30 cellular contexts compared by ENCODE assay signal in genomic region chr2:220174826-220175225, GRCh38.
"Had no signal": no experiment of that assay in that cellular context is flagged by ENCODE, and none has a peak within 500 bp of the region (broad histone marks: within the 10 kb centered on the region; RNA-seq: fewer than 3 reads in every experiment).

No MANE protein-coding gene starts in this region.

- ATAC-seq: activated CD4-positive, CD25-positive, alpha-beta regulatory T cell treated with anti-CD3 and anti-CD28 coated beads, Interleukin-2, amount 50 U/mL, for 24 hours; activated CD8-positive, alpha-beta T cell treated with anti-CD3 and anti-CD28 coated beads for 36 hours; activated T-cell treated with anti-CD3 and anti-CD28 coated beads, Interleukin-2, amount 50 U/mL, for 4 hours; activated T-helper 17 cell treated with anti-CD3 and anti-CD28 coated beads, Interleukin-2, amount 50 U/mL, for 72 hours; foreskin keratinocyte; gastrocnemius medialis; heart left ventricle; T-helper 17 cell had no signal

- H3K4me1 ChIP-seq: esophagus muscularis mucosa, foreskin keratinocyte, gastrocnemius medialis, heart left ventricle had no signal

- H3K27ac ChIP-seq: brain microvascular endothelial cell, coronary artery, dorsolateral prefrontal cortex, esophagus muscularis mucosa, foreskin keratinocyte, gastrocnemius medialis, heart left ventricle, WERI-Rb-1 had no signal

- H3K9me3 ChIP-seq: esophagus muscularis mucosa, gastrocnemius medialis, heart left ventricle had no signal

- H3K36me3 ChIP-seq: brain microvascular endothelial cell, esophagus muscularis mucosa, gastrocnemius medialis, heart left ventricle, WERI-Rb-1 had no signal

- FAIRE-seq: astrocyte, bronchial epithelial cell had no signal

- H3K27me3 ChIP-seq: brain microvascular endothelial cell, dorsolateral prefrontal cortex, esophagus muscularis mucosa, foreskin keratinocyte, gastrocnemius medialis, heart left ventricle had no signal

- DNase-seq: activated B cell treated with CpG ODN at 0.5 μM for 24 hours; activated CD4-positive, alpha-beta T cell treated with anti-CD3 and anti-CD28 coated beads for 48 hours; activated CD4-positive, alpha-beta T cell treated with anti-CD3 and anti-CD28 coated beads, Interleukin-2, amount 50 U/mL, for 1 hour; activated CD4-positive, alpha-beta T cell treated with anti-CD3 and anti-CD28 coated beads, Interleukin-2, amount 50 U/mL, for 48 hours; activated CD8-positive, alpha-beta memory T cell treated with anti-CD3 and anti-CD28 coated beads for 24 hours; activated CD8-positive, alpha-beta T cell treated with anti-CD3 and anti-CD28 coated beads for 36 hours; activated effector memory CD4-positive, alpha-beta T cell treated with Interleukin-2 at 50 U/mL for 16 hours; activated gamma-delta T cell treated with Interleukin-2 at 50 U/mL for 16 hours; activated naive CD4-positive, alpha-beta T cell treated with anti-CD3 and anti-CD28 coated beads, Interleukin-2, amount 50 U/mL, for 16 hours; activated naive CD4-positive, alpha-beta T cell treated with Interleukin-2 at 50 U/mL for 16 hours; activated T-cell treated with anti-CD3 and anti-CD28 coated beads, Interleukin-2, amount 50 U/mL, for 4 hours; amniotic stem cell; anterior cingulate cortex; brain microvascular endothelial cell; dorsolateral prefrontal cortex; effector memory CD4-positive, alpha-beta T cell; endodermal cell; foreskin keratinocyte; gastrocnemius medialis; glutamatergic neuron; heart left ventricle; T-helper 17 cell; T1000; WERI-Rb-1 had no signal

- H3K4me3 ChIP-seq: coronary artery, dorsolateral prefrontal cortex, esophagus muscularis mucosa, gastrocnemius medialis, heart left ventricle had no signal
